ENCODE assay signal across 8 cellular contexts in the genomic region with DNA sequence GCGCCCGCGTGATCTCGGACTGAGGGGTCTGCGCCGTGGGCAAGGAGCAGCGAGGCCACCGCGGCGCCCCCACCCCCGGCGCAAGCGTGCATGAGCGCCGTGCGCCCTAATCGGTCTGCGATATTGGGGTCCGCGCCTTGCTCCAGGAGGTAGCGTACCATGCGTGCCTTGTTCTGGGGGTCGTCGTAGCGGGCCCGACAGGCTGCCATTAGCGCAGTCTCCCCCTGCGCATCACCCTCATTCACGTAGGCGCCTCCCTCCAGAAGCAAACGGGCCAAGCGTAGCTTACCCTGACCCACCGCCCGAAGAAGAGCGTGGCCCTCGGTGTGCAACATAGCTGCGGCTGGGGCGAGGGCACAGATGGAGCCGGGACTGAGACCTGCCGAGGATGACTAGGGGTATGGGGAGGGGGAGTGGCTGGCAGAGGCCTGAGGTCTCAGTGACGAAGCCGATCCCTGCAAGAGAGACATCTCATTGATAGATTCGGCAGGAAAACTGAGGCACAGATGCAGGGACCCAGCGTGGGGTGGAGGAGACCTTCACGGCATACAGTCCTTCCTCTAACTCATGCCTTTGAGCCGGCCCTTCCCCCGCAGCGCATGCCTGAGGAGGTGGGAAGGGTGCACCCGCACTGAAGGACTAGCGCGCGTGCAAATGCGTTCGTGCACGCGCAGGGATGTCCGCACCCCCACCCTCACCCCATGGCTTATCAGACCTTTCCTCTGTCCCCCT. TPM values are rescaled to one million over a fixed set of nuclear protein-coding genes. Genes with fewer than 3 reads are reported as not detected.
DNase-seq lines count a peak whose midpoint lies in the region; ATAC-seq and TF ChIP-seq lines count a peak whose summit lies in the region.

No MANE protein-coding gene starts in this region.

- CTCF ChIA-PET in PC-9 (lab: Charles Lee), result interaction anchor here (1.1 kb wide), 1 partner anchor 240 kb away, joined by 6 read pairs; no protein-coding TSS in a partner anchor

- peaks cover 18% of the 10 kb centered on the region for H3F3A ChIP-seq in PC-9 (ENCODE audit: insufficient read depth, low read depth)

- DNase-seq in PC-9, result no peak
- DNase-seq in adrenal gland, result peak in 4 of 7 donors; percentile 27 to 49 (median 44)
- peak; percentile 39 for DNase-seq in hepatocyte (ENCODE audit: low spot score)
- peak in 1 of 2 donors; percentile 66 for DNase-seq in gastrocnemius medialis
- no peak for DNase-seq in NCI-H774 (lab: John Stamatoyannopoulos, UW)
- DNase-seq in GOT3 (lab: John Stamatoyannopoulos, UW), result no peak
- no peak for DNase-seq in NCI-H1048 (lab: John Stamatoyannopoulos, UW)

- POLR2A ChIA-PET in PC-9 (lab: Charles Lee; ENCODE audit: unreplicated experiment), result no interaction called here

- no peak for ATAC-seq in gastrocnemius medialis

- H3K79me2 ChIP-seq in PC-9 (ENCODE audit: low read depth) (no peaks in the 10 kb centered on the region), hepatocyte (no peaks in the 10 kb centered on the region)

- H3K4me3 ChIP-seq in GM12875 (ENCODE audit: low read depth, low read length) (peak overlapping the region; percentile 61), PC-9 (peak overlapping the region; percentile 49; the same call in 1 of the 2 replicates), adrenal gland (peak overlapping the region; percentile 7 to 63 (median 40)), hepatocyte (peak overlapping the region; percentile 31), gastrocnemius medialis (peak overlapping the region; percentile 69 to 82 (median 73))

- peak overlapping the region; percentile 84 for H3K4me2 ChIP-seq in PC-9
- H3K4me2 ChIP-seq in hepatocyte, result peak overlapping the region; percentile 94

- H2AFZ ChIP-seq in PC-9 (peak overlapping the region; percentile 69; the same call in 1 of the 2 replicates), hepatocyte (peak overlapping the region; percentile 24)

- BruUV-seq in PC-9 (replicated peaks; lab: Mats Ljungman, UMichigan), result no TSS peak

- no peak overlapping the region for H3K27ac ChIP-seq in PC-9
- peak overlapping the region in 4 of 5 donors; percentile 62 to 99 (median 80) for H3K27ac ChIP-seq in adrenal gland
- no peak overlapping the region for H3K27ac ChIP-seq in hepatocyte
- H3K27ac ChIP-seq in gastrocnemius medialis, result peak overlapping the region; percentile 88 to 99 (median 96)

- 1 to 9% (median 7%) methylated on average over 23 to 57 of the region's 57 CpGs for WGBS in adrenal gland, 4 donors
- WGBS in hepatocyte (ENCODE audit: low lambda C conversion rate, missing lambda C conversion rate), result 4% methylated on average over 56 of the region's 57 CpGs

- H3K9me2 ChIP-seq in PC-9 (ENCODE audit: insufficient read depth) (no peaks in the 10 kb centered on the region), hepatocyte (replicated peaks; ENCODE audit: insufficient read depth) (no peaks in the 10 kb centered on the region)

- H3K9me3 ChIP-seq in PC-9 (ENCODE audit: insufficient read depth, low read depth) (no peaks in the 10 kb centered on the region), adrenal gland (replicated peaks in 1 of 3) (no peaks in the 10 kb centered on the region), hepatocyte (ENCODE audit: low read depth) (no peaks in the 10 kb centered on the region), gastrocnemius medialis (no peaks in the 10 kb centered on the region)

- H3K4me1 ChIP-seq in PC-9 (replicated peaks; ENCODE audit: insufficient read depth) (peaks cover 31% of the 10 kb centered on the region), adrenal gland (replicated peaks in 1 of 2) (peaks cover 30 to 55% of the 10 kb centered on the region in 2 donors), hepatocyte (ENCODE audit: insufficient read depth) (peaks cover 32% of the 10 kb centered on the region), gastrocnemius medialis (peaks cover 45 to 46% of the 10 kb centered on the region in 2 donors)

- H4K20me1 ChIP-seq in PC-9 (ENCODE audit: insufficient read depth) (no peaks in the 10 kb centered on the region), hepatocyte (ENCODE audit: insufficient read depth, poor library complexity, severe bottlenecking) (no peaks in the 10 kb centered on the region)

- no peaks in the 10 kb centered on the region for H3K36me3 ChIP-seq in PC-9 (ENCODE audit: low read depth)
- no peaks in the 10 kb centered on the region for H3K36me3 ChIP-seq in adrenal gland (replicated peaks in 1 of 2)
- no peaks in the 10 kb centered on the region for H3K36me3 ChIP-seq in hepatocyte (replicated peaks; ENCODE audit: insufficient read depth, low read depth)
- no peaks in the 10 kb centered on the region for H3K36me3 ChIP-seq in gastrocnemius medialis

- peaks cover 25% of the 10 kb centered on the region for H3K27me3 ChIP-seq in PC-9 (ENCODE audit: insufficient read depth, low read depth)
- no peaks in the 10 kb centered on the region for H3K27me3 ChIP-seq in adrenal gland
- H3K27me3 ChIP-seq in hepatocyte, result peaks cover 29% of the 10 kb centered on the region
- no peaks in the 10 kb centered on the region for H3K27me3 ChIP-seq in gastrocnemius medialis

- intact Hi-C loops in PC-9 (cut with micrococcal nuclease; ENCODE audit: unreplicated experiment), result loop anchor here (2.0 kb wide), 1 partner anchor 33 kb away; no protein-coding TSS in a partner anchor
- intact Hi-C loops in adrenal gland (cut with DNase I), result loop anchor here in 1 of 2 donors (10.0 kb wide), 1 partner anchor 73 kb away; no protein-coding TSS in a partner anchor
- intact Hi-C loops in gastrocnemius medialis (cut with DNase I; ENCODE audit: low total_unique reads), result loop anchor here (2.0 kb wide), 1 partner anchor 43 kb away; a partner anchor contains a TSS

- TF ChIP-seq CTCF in GM12875 (IDR thresholded peaks at IDR 0.05; ENCODE audit: borderline replicate concordance, insufficient read depth, low read depth, low read length) (no peak), PC-9 (conservative IDR thresholded peaks at IDR 0.05) (no peak), adrenal gland (IDR thresholded peaks at IDR 0.05) (no peak), hepatocyte (IDR thresholded peaks at IDR 0.05; ENCODE audit: poor library complexity) (no peak), gastrocnemius medialis (IDR thresholded peaks at IDR 0.05 in 4 of 5, conservative IDR thresholded peaks at IDR 0.05 in 1 of 5) (no peak)

- in situ Hi-C loops in gastrocnemius medialis (cut with MboI; ENCODE audit: low sequenced_read_pairs in 4 of 4), result no loop called here

- TF ChIP-seq POLR2A in adrenal gland (IDR thresholded peaks at IDR 0.05) (no peak), gastrocnemius medialis (IDR thresholded peaks at IDR 0.05) (no peak)

RNA-seq across cellular contexts. Expression of a gene that starts 2.8 kb away (rescaled TPM):
- total RNA-seq in PC-9 (2021) (0.33 and 0.50 TPM in 2 replicates), adrenal gland (1 to 10 TPM in 4 of 8 donors, under 1 TPM in 4; 0.24 to 2.5 (median 1.0) TPM), hepatocyte (0.28 and 0.90 TPM in 2 replicates), gastrocnemius medialis (10 to 100 TPM in 1 of 4 donors, 1 to 10 TPM in 3; 3.3 to 19.0 (median 6.7) TPM)
- polyA plus RNA-seq in adrenal gland (1 to 10 TPM in 2 of 3 donors, under 1 TPM in 1; 0.59 to 1.0 (median 1.0) TPM), hepatocyte (0.76 and 0.83 TPM in 2 replicates)

RNA-seq across cellular contexts. Expression of a gene that starts 2.9 kb away (rescaled TPM):
- total RNA-seq in PC-9 (2021), result 7.2 and 10.6 TPM in 2 replicates
- 10 to 100 TPM; 18.4 to 35.2 (median 29.4) TPM for total RNA-seq in adrenal gland
- polyA plus RNA-seq in adrenal gland, result 10 to 100 TPM; 36.0 to 48.7 (median 44.9) TPM
- 10.5 and 15.6 TPM in 2 replicates for total RNA-seq in hepatocyte
- polyA plus RNA-seq in hepatocyte, result 27.2 and 27.3 TPM in 2 replicates
- total RNA-seq in gastrocnemius medialis, result 10 to 100 TPM; 43.5 to 78.8 (median 59.4) TPM

RNA-seq across cellular contexts. Expression of a gene that starts 3.8 kb away (rescaled TPM):
- total RNA-seq in PC-9 (2021), result 0.48 and 0.50 TPM in 2 replicates
- 10 to 100 TPM; 31.5 to 61.2 (median 45.3) TPM for total RNA-seq in adrenal gland
- polyA plus RNA-seq in adrenal gland, result 10 to 100 TPM in 2 of 3 donors, 1 to 10 TPM in 1; 9.6 to 27.5 (median 10.4) TPM
- 14.0 and 17.9 TPM in 2 replicates for total RNA-seq in hepatocyte
- 15.3 and 16.3 TPM in 2 replicates for polyA plus RNA-seq in hepatocyte
- total RNA-seq in gastrocnemius medialis, result 100 to 1,000 TPM in 1 of 4 donors, 10 to 100 TPM in 3; 37.1 to 108 (median 75.4) TPM

RNA-seq across cellular contexts. Expression of a gene that starts 34.3 kb away (rescaled TPM):
- total RNA-seq in PC-9 (2021), result 129 and 181 TPM in 2 replicates
- total RNA-seq in adrenal gland, result 100 to 1,000 TPM in 5 of 8 donors, 10 to 100 TPM in 3; 68.9 to 171 (median 111) TPM
- polyA plus RNA-seq in adrenal gland, result 100 to 1,000 TPM in 2 of 3 donors, 10 to 100 TPM in 1; 61.5 to 223 (median 102) TPM
- 141 and 154 TPM in 2 replicates for total RNA-seq in hepatocyte
- 185 and 189 TPM in 2 replicates for polyA plus RNA-seq in hepatocyte
- total RNA-seq in gastrocnemius medialis, result 100 to 1,000 TPM; 199 to 589 (median 381) TPM

RNA-seq across cellular contexts. Expression of a gene that starts 34.8 kb away (rescaled TPM):
- total RNA-seq in PC-9 (2021) (95.7 and 131 TPM in 2 replicates), adrenal gland (1,000 to 10,000 TPM in 4 of 8 donors, 100 to 1,000 TPM in 4; 202 to 2,069 (median 1,016) TPM), hepatocyte (160 TPM in 2 replicates), gastrocnemius medialis (1,000 to 10,000 TPM; 1,815 to 2,839 (median 2,202) TPM)
- polyA plus RNA-seq in adrenal gland (100 to 1,000 TPM; 231 to 486 (median 342) TPM), hepatocyte (75.3 and 85.0 TPM in 2 replicates)

Comparison
In these comparisons a context has a peak if more than half of its experiments do, and no peak if none do; other contexts are left out.
1. DNase-seq: peak in adrenal gland (4 of 7) and hepatocyte (single experiment); none in PC-9 (0 of 2), NCI-H774 (single experiment), GOT3 (single experiment) and NCI-H1048 (single experiment).
2. H3K27ac ChIP-seq: peak in adrenal gland (4 of 5) and gastrocnemius medialis (4 of 4); none in PC-9 (single experiment) and hepatocyte (single experiment).
3. Peak in every context shown above with its lines, with median percentiles within 50 percentile points of each other: H3K4me3 ChIP-seq.